In the genomic region with DNA sequence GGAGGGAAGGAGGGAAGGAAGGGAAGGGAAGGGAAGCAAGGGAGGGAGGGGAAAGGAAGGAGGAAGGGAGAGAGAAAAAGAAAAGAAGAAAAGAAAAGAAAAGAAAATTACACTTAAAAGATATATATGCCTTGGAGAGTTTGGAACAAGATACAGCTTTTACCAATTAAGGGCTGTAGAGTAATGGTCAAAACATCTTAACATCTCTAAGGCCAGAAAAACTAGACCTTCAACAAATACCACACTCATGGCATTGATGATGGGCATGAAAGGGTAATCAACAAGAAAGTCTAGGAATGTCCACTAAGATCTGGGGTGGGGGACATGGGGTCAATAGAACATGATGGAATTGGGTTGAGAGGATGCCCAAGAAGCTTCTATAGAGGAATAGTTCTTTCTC, we compare ENCODE assay signal across 27 cellular contexts.
"Had no signal": no experiment of that assay in that cellular context is flagged by ENCODE, and none has a peak within 500 bp of the region (broad histone marks: within the 10 kb centered on the region; RNA-seq: fewer than 3 reads in every experiment).

No MANE protein-coding gene starts in this region.

- H2AFZ ChIP-seq: hepatocyte, neural progenitor cell had no signal

- H3K36me3 ChIP-seq: breast epithelium, neural progenitor cell, prostate gland had no signal

- H3K27ac ChIP-seq: breast epithelium, hepatocyte, left ventricle myocardium inferior, neural progenitor cell, prostate gland, sigmoid colon, testis, VCaP had no signal

- H3K9ac ChIP-seq: neural progenitor cell had no signal

- H3K4me2 ChIP-seq: hepatocyte, neural progenitor cell had no signal

- H3K9me3 ChIP-seq: breast epithelium, left ventricle myocardium inferior, prostate gland, sigmoid colon, testis had no signal

- ATAC-seq: activated CD4-positive, CD25-positive, alpha-beta regulatory T cell treated with anti-CD3 and anti-CD28 coated beads, Interleukin-2, amount 50 U/mL, for 24 hours; esophagus mucosa; natural killer cell; stimulated activated naive CD8-positive, alpha-beta T cell treated with anti-CD3 and anti-CD28 coated beads, Interleukin-15, Interleukin-2, amounts not matched to agents 100 U/mL and 50 U/mL, for 24 hours had no signal

- H3K27me3 ChIP-seq: breast epithelium, hepatocyte, neural progenitor cell, sigmoid colon, testis had no signal

- H3K4me1 ChIP-seq: neural progenitor cell, prostate gland had no signal

- DNase-seq: activated CD4-positive, alpha-beta memory T cell treated with anti-CD3 and anti-CD28 coated beads for 36 hours; activated CD4-positive, alpha-beta T cell treated with anti-CD3 and anti-CD28 coated beads, Interleukin-2, amount 10 ng/mL, durations not matched to agents 24 days and 14 days; activated CD8-positive, alpha-beta memory T cell treated with anti-CD3 and anti-CD28 coated beads, Interleukin-2, amount 50 U/mL, for 4 hours; activated gamma-delta T cell treated with Interleukin-2 at 50 U/mL for 16 hours; activated naive CD4-positive, alpha-beta T cell treated with anti-CD3 and anti-CD28 coated beads, Interleukin-2, amount 50 U/mL, for 16 hours; activated T-cell treated with anti-CD3 and anti-CD28 coated beads, Interleukin-2, amount 50 U/mL, for 1 hour; amygdala; central memory CD4-positive, alpha-beta T cell; endodermal cell; foreskin melanocyte; islet precursor cell; left ventricle myocardium inferior; mesendoderm; natural killer cell; retina; sigmoid colon; small intestine; stimulated activated naive CD8-positive, alpha-beta T cell treated with anti-CD3 and anti-CD28 coated beads, Interleukin-15, Interleukin-2, amounts not matched to agents 100 U/mL and 50 U/mL, for 24 hours; testis had no signal

- H3K4me3 ChIP-seq: breast epithelium, hepatocyte, left ventricle myocardium inferior, lung, neural progenitor cell, prostate gland, sigmoid colon, testis had no signal
